In the genomic region with DNA sequence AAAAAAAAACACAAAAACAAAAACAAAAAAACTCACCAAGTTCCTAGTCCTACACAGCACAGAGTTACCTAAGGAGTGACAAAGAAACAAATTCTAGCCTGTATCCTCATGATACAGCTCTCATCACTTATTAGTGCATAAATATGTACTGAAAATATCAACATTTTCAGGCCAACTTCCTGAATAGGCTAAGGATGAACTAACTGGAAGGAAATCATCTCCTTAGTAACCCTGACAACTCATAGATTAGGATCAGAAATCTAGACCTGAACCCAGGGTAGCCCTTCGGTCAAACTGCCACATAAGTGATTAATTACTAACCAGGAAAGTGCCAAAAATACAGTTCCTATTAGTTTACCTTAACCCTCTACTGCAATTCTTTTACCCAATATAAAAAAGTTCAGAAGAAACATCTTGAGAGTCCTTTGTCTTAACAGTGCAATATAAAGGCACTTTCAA, we compare ENCODE assay signal across 1 cellular context.
A peak's percentile ranks its signal among the peaks of the same experiment; 100 is the strongest.
TF ChIP-seq lines count a peak whose summit lies in the region.

No MANE protein-coding gene starts in this region.

TF ChIP-seq in K562, 482 proteins besides CTCF, POLR2A, EP300 and RAD21 (continued from another document):
- TF ChIP-seq PKNOX1 (IDR thresholded peaks at IDR 0.05), result peak; percentile 93
- TF ChIP-seq TSC22D4 (tag; IDR thresholded peaks at IDR 0.05), result no peak
- TF ChIP-seq RBM14 (IDR thresholded peaks at IDR 0.05; ENCODE audit: borderline replicate concordance, insufficient read depth, low read depth, low read length), result no peak
- TF ChIP-seq GABPA (tag; conservative IDR thresholded peaks at IDR 0.05; ENCODE audit: low read depth), result peak; percentile 34; the same call in 1 of the 2 replicates
- peak; percentile 32; the same call in 1 of the 2 replicates for TF ChIP-seq CTBP1 (IDR thresholded peaks at IDR 0.05; ENCODE audit: borderline replicate concordance)
TF ChIP-seq in K562: peak in this region for 11.
